Comparison of ENCODE assay signal across 11 cellular contexts in the genomic region with DNA sequence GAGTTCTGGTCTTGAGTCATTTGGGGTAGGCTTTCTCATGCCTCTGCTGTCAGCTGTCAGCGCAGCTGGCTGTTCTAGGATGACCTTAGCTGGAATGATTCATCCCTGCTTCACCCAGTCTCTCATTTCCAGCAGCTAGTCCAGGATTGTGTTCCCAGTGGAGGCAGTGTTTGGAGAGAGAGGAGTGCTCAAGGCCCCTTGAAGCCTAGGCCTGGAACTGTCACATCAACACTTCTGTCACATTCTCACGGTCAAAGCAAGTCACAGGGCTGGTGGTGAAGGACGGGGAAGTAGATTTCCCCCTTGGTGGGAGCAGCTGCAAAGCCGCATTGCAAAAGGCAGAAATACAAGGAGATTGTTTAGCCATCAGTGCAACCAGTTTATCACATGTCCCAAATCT. TPM values are rescaled to one million over a fixed set of nuclear protein-coding genes. Genes with fewer than 3 reads are reported as not detected.
DNase-seq lines count a peak whose midpoint lies in the region; ATAC-seq, FAIRE-seq and TF ChIP-seq lines count a peak whose summit lies in the region.
"Had no signal": no experiment of that assay in that cellular context is flagged by ENCODE, and none has a peak within 500 bp of the region (broad histone marks: within the 10 kb centered on the region; RNA-seq: fewer than 3 reads in every experiment).

No MANE protein-coding gene starts in this region.

- in situ Hi-C loops in HepG2 (cut with HindIII; ENCODE audit: extremely low pct_ligation_motif_present, low pct_unique_long_range_greater_than_20kb), result no loop called here

- ATAC-seq in HepG2, result peak; percentile 56

- no peaks in the 10 kb centered on the region for H3K36me3 ChIP-seq in HepG2 (replicated peaks in 1 of 2; ENCODE audit: control insufficient read depth in 1 of 2, insufficient read depth in 2 of 2, low read length in 2 of 2)
- H3K36me3 ChIP-seq in kidney (ENCODE audit: control insufficient read depth in 1 of 2, insufficient read depth in 2 of 2, low read length in 2 of 2), result no peaks in the 10 kb centered on the region
- no peaks in the 10 kb centered on the region for H3K36me3 ChIP-seq in CD8-positive, alpha-beta memory T cell (ENCODE audit: insufficient read depth, low read length)

- FAIRE-seq in HepG2 (lab: Jason Lieb, UNC) (peak; percentile 34), urothelium cell line (lab: Jason Lieb, UNC) (no peak), kidney (lab: Jason Lieb, UNC) (no peak)
- FAIRE-seq: A204.1 had no signal

- TSS peak; percentile 23 for BruUV-seq in HepG2 (replicated peaks; lab: Mats Ljungman, UMichigan)

- peak; percentile 58 for DNase-seq in NCI-H82 (lab: John Stamatoyannopoulos, UW)
- DNase-seq in NCI-H82 treated with DMSO at 0.1 percent for 48 hours (lab: John Stamatoyannopoulos, UW; ENCODE audit: unreplicated experiment), result no peak
- DNase-seq in brain pericyte (ENCODE audit: low read depth, low spot score), result peak; percentile 73
- DNase-seq in HepG2 (ENCODE audit: low spot score), result peak; percentile 62
- DNase-seq in urothelium cell line (ENCODE audit: low spot score), result peak; percentile 47
- DNase-seq in NCI-H187 treated with DMSO at 0.1 percent for 48 hours (lab: John Stamatoyannopoulos, UW), result no peak
- DNase-seq in kidney, result no peak
- DNase-seq in CD8-positive, alpha-beta memory T cell, result no peak
- DNase-seq: NCI-H524 treated with DMSO at 0.1 percent for 48 hours had no signal

- no peak overlapping the region for H3K4me3 ChIP-seq in HepG2 (replicated peaks in 1 of 3; ENCODE audit: insufficient read depth in 1 of 3, low read depth in 2 of 3, low read length in 3 of 3)
- H3K4me3 ChIP-seq in kidney (ENCODE audit: low read length in 2 of 2), result no peak overlapping the region
- no peak overlapping the region for H3K4me3 ChIP-seq in CD8-positive, alpha-beta memory T cell (ENCODE audit: low read length)

- H3K27ac ChIP-seq in HepG2 (ENCODE audit: extremely low read length, insufficient read depth, low read length) (no peak overlapping the region), kidney (ENCODE audit: low read depth in 2 of 2, low read length in 2 of 2) (peak overlapping the region in 1 of 2 donors; percentile 34)
- no peak overlapping the region for H3K27ac ChIP-seq in CD8-positive, alpha-beta memory T cell (ENCODE audit: low read depth, low read length)

- intact Hi-C loops in HepG2 (cut with micrococcal nuclease; ENCODE audit: unreplicated experiment) (loop anchor here (5.0 kb wide), 1 partner anchor 66 kb away; no protein-coding TSS in a partner anchor), kidney (cut with DNase I) (no loop called here)

- TF ChIP-seq CTCF in HepG2 (CRISPR knock-in tag; IDR thresholded peaks at IDR 0.05) (no peak), kidney (IDR thresholded peaks at IDR 0.05; ENCODE audit: borderline replicate concordance, extremely low read depth, insufficient read depth) (no peak)

- H3K9me3 ChIP-seq in HepG2 (ENCODE audit: low read length) (no peaks in the 10 kb centered on the region), kidney (ENCODE audit: control insufficient read depth in 1 of 2, low read length in 2 of 2) (no peaks in the 10 kb centered on the region)
- H3K9me3 ChIP-seq in CD8-positive, alpha-beta memory T cell (ENCODE audit: low read length), result no peaks in the 10 kb centered on the region

- no peak for TF ChIP-seq POLR2A in HepG2 (IDR thresholded peaks at IDR 0.05; ENCODE audit: insufficient read depth in 1 of 2, low read depth in 2 of 2, low read length in 2 of 2)

- CTCF ChIA-PET in HepG2 (lab: Yijun Ruan, JAX; ENCODE audit: low intra/inter-chr PET ratio, low total read pairs), result no interaction called here
- CTCF ChIA-PET in CD8-positive, alpha-beta memory T cell (lab: Charles Lee), result interaction anchor here (0.7 kb wide), 1 partner anchor 14 kb away, joined by 3 read pairs; no protein-coding TSS in a partner anchor

- no peak overlapping the region for H3K4me2 ChIP-seq in HepG2 (ENCODE audit: low read depth, low read length)

- no peaks in the 10 kb centered on the region for H3K27me3 ChIP-seq in HepG2 (ENCODE audit: control insufficient read depth in 1 of 2, insufficient read depth in 2 of 2, low read length in 2 of 2)
- H3K27me3 ChIP-seq in CD8-positive, alpha-beta memory T cell (ENCODE audit: insufficient read depth, low read length, poor library complexity, severe bottlenecking), result no peaks in the 10 kb centered on the region

- WGBS in HepG2 (ENCODE audit: low lambda C conversion rate), result 49% methylated on average over 3 of the region's 4 CpGs

- H3K4me1 Mint-ChIP-seq in CD8-positive, alpha-beta memory T cell, result peaks cover 26 to 33% (median 33%) of the 10 kb centered on the region in 3 donors

- H3K4me3 Mint-ChIP-seq in CD8-positive, alpha-beta memory T cell, result no peak overlapping the region
- H3K4me3 Mint-ChIP-seq: activated naive CD4-positive, alpha-beta T cell treated with anti-CD3 and anti-CD28 coated beads, Interleukin-2, amount 50 U/mL, for 24 hours had no signal

- no peaks in the 10 kb centered on the region for H3K27me3 Mint-ChIP-seq in CD8-positive, alpha-beta memory T cell
- H3K27me3 Mint-ChIP-seq: activated naive CD4-positive, alpha-beta T cell treated with anti-CD3 and anti-CD28 coated beads, Interleukin-2, amount 50 U/mL, for 24 hours had no signal

- POLR2A ChIA-PET in HepG2 (lab: Yijun Ruan, JAX), result interaction anchor here (0.8 to 2.4 kb wide), 4 partner anchors 9 to 15 kb away, joined by 3 to 12 read pairs (median 8); partner anchors contain the start of gene TPT1
- POLR2A ChIA-PET in CD8-positive, alpha-beta memory T cell (lab: Charles Lee), result interaction anchor here (0.8 kb wide), 1 partner anchor 14 kb away, joined by 3 read pairs; no protein-coding TSS in a partner anchor

- H4K20me1 ChIP-seq in HepG2 (ENCODE audit: insufficient read depth, low read length), result no peaks in the 10 kb centered on the region

- H3K27ac Mint-ChIP-seq in CD8-positive, alpha-beta memory T cell, result no peak overlapping the region

- no peaks in the 10 kb centered on the region for H3K79me2 ChIP-seq in HepG2 (ENCODE audit: insufficient read depth, low read length)

- no peaks in the 10 kb centered on the region for H3K9me3 Mint-ChIP-seq in CD8-positive, alpha-beta memory T cell
- H3K9me3 Mint-ChIP-seq: activated naive CD4-positive, alpha-beta T cell treated with anti-CD3 and anti-CD28 coated beads, Interleukin-2, amount 50 U/mL, for 24 hours had no signal

- no peak overlapping the region for H3K9ac ChIP-seq in HepG2 (ENCODE audit: insufficient read depth, low read depth, low read length)
- H3K9ac ChIP-seq in kidney (ENCODE audit: low read length in 2 of 2), result no peak overlapping the region

- H3K36me3 Mint-ChIP-seq in CD8-positive, alpha-beta memory T cell, result peaks cover 0 to 8% (median 0%) of the 10 kb centered on the region in 3 donors
- H3K36me3 Mint-ChIP-seq: activated naive CD4-positive, alpha-beta T cell treated with anti-CD3 and anti-CD28 coated beads, Interleukin-2, amount 50 U/mL, for 24 hours had no signal

- TF ChIP-seq RAD21 in HepG2 (CRISPR knock-in tag; IDR thresholded peaks at IDR 0.05), result no peak

- H3K4me1 ChIP-seq in HepG2 (ENCODE audit: insufficient read depth, low read length), result peaks cover 46% of the 10 kb centered on the region
- H3K4me1 ChIP-seq in kidney (ENCODE audit: control insufficient read depth in 1 of 2, insufficient read depth in 1 of 2, low read depth in 1 of 2, low read length in 2 of 2), result peaks cover 6 to 10% of the 10 kb centered on the region in 2 donors
- peaks cover 32% of the 10 kb centered on the region for H3K4me1 ChIP-seq in CD8-positive, alpha-beta memory T cell (ENCODE audit: insufficient read depth, low read length)

- H2AFZ ChIP-seq in HepG2 (ENCODE audit: low read length), result no peak overlapping the region

- no peak for TF ChIP-seq EP300 in HepG2 (IDR thresholded peaks at IDR 0.05; ENCODE audit: low read depth in 2 of 2, low read length in 2 of 2)
- no peak for TF ChIP-seq EP300 in HepG2 (CRISPR knock-in tag; IDR thresholded peaks at IDR 0.05; ENCODE audit: borderline replicate concordance)

TF ChIP-seq in HepG2, 621 proteins besides CTCF, POLR2A, EP300 and RAD21 (continues in another document):
- TF ChIP-seq ZBTB21 (CRISPR knock-in tag; IDR thresholded peaks at IDR 0.05) (no peak), HDAC1 (CRISPR knock-in tag; IDR thresholded peaks at IDR 0.05) (no peak), FOXA1 (IDR thresholded peaks at IDR 0.05) (no peak), FOXA1 (CRISPR knock-in tag; IDR thresholded peaks at IDR 0.05) (no peak)

RNA-seq across cellular contexts. Expression of gene TPT1, which starts 15.2 kb away (rescaled TPM):
- total RNA-seq in HepG2 (2016; rRNA removed; fragmentation: Illumina TruSeq; extraction: Trizol) (2,953 and 3,643 TPM in 2 replicates), kidney (4,291 TPM)
- total RNA-seq in HepG2 (2016; cell fraction: cytosol; rRNA removed; fragmentation: Illumina TruSeq; extraction: Trizol; ENCODE audit: low read depth), result 5,303 and 6,664 TPM in 2 replicates
- total RNA-seq in HepG2 (2016; cell fraction: insoluble cytoplasmic fraction; rRNA removed; fragmentation: Illumina TruSeq; extraction: Trizol), result 2,970 and 3,542 TPM in 2 replicates
- total RNA-seq in HepG2 (2016; cell fraction: membrane; rRNA removed; fragmentation: Illumina TruSeq; extraction: Trizol), result 9,739 and 11,902 TPM in 2 replicates
- total RNA-seq in HepG2 (2016; cell fraction: nucleus; rRNA removed; fragmentation: Illumina TruSeq; extraction: Trizol), result 1,024 and 1,100 TPM in 2 replicates
- polyA plus RNA-seq in HepG2 (2011; rRNA removed) (3,043 and 3,594 TPM in 2 replicates), kidney (ENCODE audit: insufficient read depth, low read depth, low replicate concordance) (6,901 TPM)
- 2,836 and 4,004 TPM in 2 replicates for polyA plus RNA-seq in HepG2 (2011; cell fraction: cytosol; rRNA removed)
- polyA plus RNA-seq in HepG2 (2011; cell fraction: nucleus; rRNA removed), result 570 and 845 TPM in 2 replicates
- polyA plus RNA-seq in HepG2 (2012), result 5,337 and 5,704 TPM in 2 replicates
- 11,602 and 12,956 TPM in 2 replicates for polyA plus RNA-seq in HepG2 (2016; cell fraction: cytosol; fragmentation: Illumina TruSeq; extraction: Trizol; ENCODE audit: low read depth)
- 5,783 and 5,848 TPM in 2 replicates for polyA plus RNA-seq in HepG2 (2016; cell fraction: insoluble cytoplasmic fraction; fragmentation: Illumina TruSeq; extraction: Trizol; ENCODE audit: low read depth)
- polyA plus RNA-seq in HepG2 (2016; cell fraction: membrane; fragmentation: Illumina TruSeq; extraction: Trizol; ENCODE audit: low read depth), result 16,998 and 18,264 TPM in 2 replicates
- 2,722 and 2,790 TPM in 2 replicates for polyA plus RNA-seq in HepG2 (2016; cell fraction: nucleus; fragmentation: Illumina TruSeq; extraction: Trizol; ENCODE audit: insufficient read depth, low read depth)
- polyA minus RNA-seq in HepG2 (2011; rRNA and poly(A)+ RNA removed; ENCODE audit: low replicate concordance), result 500 and 577 TPM in 2 replicates
- polyA minus RNA-seq in HepG2 (2011; cell fraction: cytosol; rRNA and poly(A)+ RNA removed), result 1,023 and 1,248 TPM in 2 replicates
- 474 and 559 TPM in 2 replicates for polyA minus RNA-seq in HepG2 (2011; cell fraction: nucleus; rRNA and poly(A)+ RNA removed)
- 1,000 to 10,000 TPM; 3,313 to 3,378 TPM for total RNA-seq in CD8-positive, alpha-beta memory T cell
- polyA plus RNA-seq in CD8-positive, alpha-beta memory T cell, result 2,788 TPM

Comparison
In these comparisons a context has a peak if more than half of its experiments do, and no peak if none do; other contexts are left out.
1. DNase-seq: peak in NCI-H82 (single experiment), brain pericyte (single experiment), HepG2 (single experiment) and urothelium cell line (single experiment); none in NCI-H82 treated with DMSO at 0.1 percent for 48 hours (single experiment), NCI-H187 treated with DMSO at 0.1 percent for 48 hours (single experiment), kidney (single experiment) and CD8-positive, alpha-beta memory T cell (0 of 5).